Comparison of ENCODE assay signal across 18 cellular contexts in the genomic region with DNA sequence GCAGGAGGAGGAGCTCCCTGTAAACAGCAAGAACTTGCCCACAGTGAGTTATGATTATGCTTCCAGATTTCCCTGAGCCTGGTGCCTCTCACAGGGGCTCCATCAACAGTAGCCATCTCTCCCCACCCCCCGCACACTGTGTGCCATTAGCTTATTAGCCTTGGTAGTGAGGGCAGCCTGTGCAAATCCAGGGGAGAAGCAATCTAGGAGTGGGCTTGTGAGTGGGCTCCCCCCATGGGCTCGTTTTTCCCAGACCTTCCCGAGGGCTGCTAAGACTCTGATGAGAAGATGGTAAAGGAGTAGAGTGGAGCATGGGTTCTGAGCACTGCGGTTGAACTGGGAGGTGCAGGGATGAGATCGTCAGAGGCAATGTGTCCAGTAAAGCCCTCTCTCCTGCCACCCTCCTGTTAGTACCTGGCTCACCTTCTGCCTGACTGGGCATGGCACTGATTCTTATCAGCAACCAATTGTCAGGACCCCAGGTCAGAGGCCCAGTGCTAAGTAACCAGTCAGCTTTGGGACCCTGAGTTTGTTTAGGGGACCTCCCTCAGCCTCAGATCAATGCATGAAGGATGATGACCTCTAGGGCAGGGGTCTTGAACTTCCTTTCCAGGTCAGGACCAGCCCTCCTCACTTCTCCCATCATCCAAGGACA. TPM values are rescaled to one million over a fixed set of nuclear protein-coding genes. Genes with fewer than 3 reads are reported as not detected.
DNase-seq lines count a peak whose midpoint lies in the region; ATAC-seq and TF ChIP-seq lines count a peak whose summit lies in the region.
"Had no signal": no experiment of that assay in that cellular context is flagged by ENCODE, and none has a peak within 500 bp of the region (broad histone marks: within the 10 kb centered on the region; RNA-seq: fewer than 3 reads in every experiment).

No MANE protein-coding gene starts in this region.

- peak; percentile 44 for DNase-seq in activated effector memory CD4-positive, alpha-beta T cell treated with anti-CD3 and anti-CD28 coated beads, Interleukin-2, amount 50 U/mL, for 16 hours
- no peak for DNase-seq in activated effector memory CD4-positive, alpha-beta T cell treated with Interleukin-2 at 50 U/mL for 16 hours
- peak; percentile 10 for DNase-seq in H9
- no peak for DNase-seq in esophagus muscularis mucosa (ENCODE audit: extremely low spot score)
- peak; percentile 31 for DNase-seq in sciatic nerve (ENCODE audit: low spot score)
- no peak for DNase-seq in activated T-cell treated with anti-CD3 and anti-CD28 coated beads for 4 hours
- DNase-seq in NCI-H1436 treated with DMSO at 0.1 percent for 48 hours (lab: John Stamatoyannopoulos, UW): no peak
- DNase-seq in upper lobe of left lung: no peak
- DNase-seq: CD4-positive, CD25-positive, alpha-beta regulatory T cell; IMR-90; KG1; NCI-H526 treated with DMSO at 0.1 percent for 48 hours; SIG-M5 had no signal

- no peak overlapping the region for H2BK15ac ChIP-seq in H9 (ENCODE audit: low read depth, low read length)

- H3K79me1 ChIP-seq in H9 (ENCODE audit: insufficient read depth, low read depth, low read length, poor library complexity, severe bottlenecking): no peaks in the 10 kb centered on the region

- H3K9ac ChIP-seq in H9 (ENCODE audit: extremely low read depth, insufficient read length, low read length): no peak overlapping the region

- H3K9me3 Mint-ChIP-seq in H9: no peaks in the 10 kb centered on the region
- H3K9me3 Mint-ChIP-seq: CD4-positive, CD25-positive, alpha-beta regulatory T cell had no signal

- WGBS in H9 (ENCODE audit: extremely low coverage, insufficient read length, low lambda C conversion rate): no CpG with 5 or more reads among the region's 5 CpGs
- 93% methylated on average over 4 of the region's 5 CpGs for WGBS in esophagus muscularis mucosa
- 87 to 88% methylated on average over 5 of the region's 5 CpGs for WGBS in upper lobe of left lung, 2 donors

- H3K27ac Mint-ChIP-seq in H9: no peak overlapping the region
- H3K27ac Mint-ChIP-seq: CD4-positive, CD25-positive, alpha-beta regulatory T cell had no signal

- H3K23ac ChIP-seq in H9 (ENCODE audit: insufficient read length, low read depth, low read length): no peak overlapping the region

- H3K4me3 Mint-ChIP-seq in H9: no peak overlapping the region
- H3K4me3 Mint-ChIP-seq: CD4-positive, CD25-positive, alpha-beta regulatory T cell had no signal

- no peak overlapping the region for H3K27ac ChIP-seq in H9 (ENCODE audit: insufficient read length, low read depth, low read length)
- peak overlapping the region in 3 of 4 donors; percentile 31 to 58 (median 46) for H3K27ac ChIP-seq in esophagus muscularis mucosa (replicated peaks in 1 of 4)
- no peak overlapping the region for H3K27ac ChIP-seq in upper lobe of left lung
- H3K27ac ChIP-seq: BLaER1, SK-N-MC had no signal

- no peak for ATAC-seq in sciatic nerve
- no peak for ATAC-seq in upper lobe of left lung (ENCODE audit: low FRiP score in 2 of 2)
- ATAC-seq: HCT116, Panc1 had no signal

- intact Hi-C loops in esophagus muscularis mucosa (cut with DNase I): no loop called here
- intact Hi-C loops in sciatic nerve (cut with DNase I): no loop called here

- H3K27me3 ChIP-seq in H9 (ENCODE audit: insufficient read depth, low read length) (no peaks in the 10 kb centered on the region), esophagus muscularis mucosa (no peaks in the 10 kb centered on the region), upper lobe of left lung (no peaks in the 10 kb centered on the region)
- H3K27me3 ChIP-seq: BLaER1, MG63 had no signal

- H3T11ph ChIP-seq in H9 (ENCODE audit: low read length): no peak overlapping the region

- no peak overlapping the region for H2AFZ ChIP-seq in H9 (ENCODE audit: low read length)

- no peak overlapping the region for H3K4ac ChIP-seq in H9 (ENCODE audit: low read depth, low read length)

- no peak overlapping the region for H3K56ac ChIP-seq in H9 (ENCODE audit: insufficient read length, low read depth, low read length)

- TF ChIP-seq POLR2A in esophagus muscularis mucosa (IDR thresholded peaks at IDR 0.05; ENCODE audit: low read depth) (no peak), upper lobe of left lung (IDR thresholded peaks at IDR 0.05) (no peak)

- no peak overlapping the region for H4K91ac ChIP-seq in H9 (ENCODE audit: insufficient read length, low read depth, low read length)

- no peak overlapping the region for H3K4me2 ChIP-seq in H9 (ENCODE audit: insufficient read depth, insufficient read length, low read length)

- no peak overlapping the region for H3K18ac ChIP-seq in H9 (ENCODE audit: insufficient read length, low read depth, low read length)

- H3K14ac ChIP-seq in H9 (ENCODE audit: insufficient read depth, low read length): no peak overlapping the region

- no peak overlapping the region for H2BK20ac ChIP-seq in H9 (ENCODE audit: low read depth, low read length, poor library complexity, severe bottlenecking)

- no peak for TF ChIP-seq EP300 in esophagus muscularis mucosa (IDR thresholded peaks at IDR 0.05)
- TF ChIP-seq EP300 in upper lobe of left lung (IDR thresholded peaks at IDR 0.05): no peak

- H3K36me3 ChIP-seq in esophagus muscularis mucosa (no peaks in the 10 kb centered on the region), upper lobe of left lung (no peaks in the 10 kb centered on the region)
- H3K36me3 ChIP-seq: BLaER1, MG63 had no signal

- H3K4me3 ChIP-seq in esophagus muscularis mucosa (no peak overlapping the region), upper lobe of left lung (no peak overlapping the region)
- H3K4me3 ChIP-seq: BLaER1, MG63, SK-N-MC had no signal

- H3K23me2 ChIP-seq in H9 (ENCODE audit: insufficient read length, low read depth, low read length, poor library complexity, severe bottlenecking): no peaks in the 10 kb centered on the region

- H3K4me1 ChIP-seq in H9 (ENCODE audit: insufficient read depth, low read length) (no peaks in the 10 kb centered on the region), esophagus muscularis mucosa (peaks cover 22 to 35% (median 29%) of the 10 kb centered on the region in 4 donors), upper lobe of left lung (peaks cover 0 to 6% (median 0%) of the 10 kb centered on the region in 4 donors)

- H4K8ac ChIP-seq in H9 (replicated peaks; ENCODE audit: insufficient read length, low read depth, low read length): no peak overlapping the region

- H3K79me2 ChIP-seq in H9 (ENCODE audit: insufficient read depth, low read length): no peaks in the 10 kb centered on the region

- no peaks in the 10 kb centered on the region for H4K20me1 ChIP-seq in H9 (ENCODE audit: control insufficient read depth, insufficient read depth, insufficient read length)
- H4K20me1 ChIP-seq: BLaER1 had no signal

- no peak overlapping the region for H2BK12ac ChIP-seq in H9 (ENCODE audit: insufficient read length, low read depth, low read length)

- TF ChIP-seq CTCF in H9 (conservative IDR thresholded peaks at IDR 0.05) (no peak), esophagus muscularis mucosa (IDR thresholded peaks at IDR 0.05) (no peak), upper lobe of left lung (IDR thresholded peaks at IDR 0.05) (no peak)

- H2BK5ac ChIP-seq in H9 (ENCODE audit: insufficient read length, low read length): no peak overlapping the region

- no peak overlapping the region for H2BK120ac ChIP-seq in H9 (ENCODE audit: low read depth, low read length, poor library complexity, severe bottlenecking)

- H3K9me3 ChIP-seq in H9 (ENCODE audit: control insufficient read depth, low read depth, low read length): no peaks in the 10 kb centered on the region
- no peaks in the 10 kb centered on the region for H3K9me3 ChIP-seq in esophagus muscularis mucosa
- no peaks in the 10 kb centered on the region for H3K9me3 ChIP-seq in upper lobe of left lung
- H3K9me3 ChIP-seq: BLaER1, MG63 had no signal

- no peak overlapping the region for H2AK5ac ChIP-seq in H9 (ENCODE audit: insufficient read length, low read length)

- H3K27me3 Mint-ChIP-seq in H9 (ENCODE audit: low read depth): peaks cover 10% of the 10 kb centered on the region
- H3K27me3 Mint-ChIP-seq: CD4-positive, CD25-positive, alpha-beta regulatory T cell had no signal

- H3K36me3 Mint-ChIP-seq in H9 (ENCODE audit: insufficient read depth in 1 of 3, low read depth in 3 of 3): no peaks in the 10 kb centered on the region
- H3K36me3 Mint-ChIP-seq: CD4-positive, CD25-positive, alpha-beta regulatory T cell had no signal

- H4K5ac ChIP-seq in H9 (ENCODE audit: insufficient read length, low read depth, low read length): no peak overlapping the region

- peaks cover 29 to 44% of the 10 kb centered on the region in 2 experiments for H3K4me1 Mint-ChIP-seq in H9

RNA-seq across cellular contexts. Expression of gene TP53I11, which starts 38.4 kb away (rescaled TPM):
- total RNA-seq in H9 (2021) (94.2 and 95.6 TPM in 2 replicates), esophagus muscularis mucosa (10 to 100 TPM; 51.1 to 76.1 (median 59.2) TPM), sciatic nerve (101 TPM), upper lobe of left lung (100 to 1,000 TPM in 3 of 6 donors, 10 to 100 TPM in 3; 55.3 to 127 (median 101) TPM)

Comparison
In these comparisons a context has a peak if more than half of its experiments do, and no peak if none do; other contexts are left out.
1. DNase-seq: peak in activated effector memory CD4-positive, alpha-beta T cell treated with anti-CD3 and anti-CD28 coated beads, Interleukin-2, amount 50 U/mL, for 16 hours (single experiment), H9 (single experiment) and sciatic nerve (single experiment); none in activated effector memory CD4-positive, alpha-beta T cell treated with Interleukin-2 at 50 U/mL for 16 hours (single experiment), esophagus muscularis mucosa (single experiment), activated T-cell treated with anti-CD3 and anti-CD28 coated beads for 4 hours (single experiment), NCI-H1436 treated with DMSO at 0.1 percent for 48 hours (single experiment) and upper lobe of left lung (0 of 2).
2. H3K27ac ChIP-seq: peak in esophagus muscularis mucosa (3 of 4); none in H9 (single experiment) and upper lobe of left lung (0 of 4).